Comparison of ENCODE assay signal across 19 cellular contexts in genomic region chr3:188102861-188103547, GRCh38. TPM values are rescaled to one million over a fixed set of nuclear protein-coding genes. Genes with fewer than 3 reads are reported as not detected.
DNase-seq lines count a peak whose midpoint lies in the region; ATAC-seq and TF ChIP-seq lines count a peak whose summit lies in the region.
"Had no signal": no experiment of that assay in that cellular context is flagged by ENCODE, and none has a peak within 500 bp of the region (broad histone marks: within the 10 kb centered on the region; RNA-seq: fewer than 3 reads in every experiment).

No MANE protein-coding gene starts in this region.

- no peak overlapping the region for H3K4me2 ChIP-seq in OCI-LY7 (ENCODE audit: low read length)
- H3K4me2 ChIP-seq: BLaER1 had no signal

- POLR2A ChIA-PET in OCI-LY7 (lab: Charles Lee), result interaction anchor here (0.5 to 1.5 kb wide), 5 partner anchors 9 to 34 kb away, joined by 3 to 5 read pairs (median 4); no protein-coding TSS in a partner anchor
- POLR2A ChIA-PET in naive thymus-derived CD4-positive, alpha-beta T cell (lab: Charles Lee), result no interaction called here

- no peaks in the 10 kb centered on the region for H3K27me3 ChIP-seq in breast epithelium
- H3K27me3 ChIP-seq in naive thymus-derived CD4-positive, alpha-beta T cell (ENCODE audit: control insufficient read depth in 2 of 2, insufficient read depth in 2 of 2, low read length in 2 of 2), result no peaks in the 10 kb centered on the region
- H3K27me3 ChIP-seq: BLaER1 had no signal

- peaks cover 15% of the 10 kb centered on the region for H3K9me3 Mint-ChIP-seq in activated naive CD8-positive, alpha-beta T cell treated with anti-CD3 and anti-CD28 coated beads, Interleukin-2, amount 50 U/mL, for 24 hours
- H3K9me3 Mint-ChIP-seq in activated naive CD8-positive, alpha-beta T cell treated with anti-CD3 and anti-CD28 coated beads for 36 hours, result peaks cover 3% of the 10 kb centered on the region
- peaks cover 0 to 20% (median 0%) of the 10 kb centered on the region in 11 donors for H3K9me3 Mint-ChIP-seq in naive thymus-derived CD4-positive, alpha-beta T cell
- H3K9me3 Mint-ChIP-seq: CD8-positive, alpha-beta T cell had no signal

- peaks cover 19% of the 10 kb centered on the region; the same call in 1 of the 2 replicates for H3K9me3 ChIP-seq in OCI-LY7 (ENCODE audit: low read length)
- H3K9me3 ChIP-seq in breast epithelium, result peaks cover 9 to 10% of the 10 kb centered on the region in 2 donors
- H3K9me3 ChIP-seq in naive thymus-derived CD4-positive, alpha-beta T cell (ENCODE audit: control insufficient read depth in 2 of 3, low read length in 3 of 3), result no peaks in the 10 kb centered on the region

- TF ChIP-seq POLR2A in breast epithelium (IDR thresholded peaks at IDR 0.05), result no peak

- DNase-seq in activated naive CD8-positive, alpha-beta T cell treated with anti-CD3 and anti-CD28 coated beads, Interleukin-2, amount 50 U/mL, for 24 hours, result no peak
- DNase-seq in activated naive CD8-positive, alpha-beta T cell treated with anti-CD3 and anti-CD28 coated beads for 36 hours, result no peak
- no peak for DNase-seq in OCI-LY7 (ENCODE audit: low spot score)
- peak; percentile 20 for DNase-seq in islet precursor cell
- no peak for DNase-seq in breast epithelium (ENCODE audit: low spot score in 2 of 2)
- no peak for DNase-seq in HPDE6-E6E7 (ENCODE audit: extremely low spot score)
- DNase-seq in naive thymus-derived CD4-positive, alpha-beta T cell, result no peak
- DNase-seq: Caco-2; CD4-positive, CD25-positive, alpha-beta regulatory T cell; CD8-positive, alpha-beta T cell; DMS153; DMS79; GF-D8; H7; HCEC 1CT had no signal

- H3K4me3 ChIP-seq in OCI-LY7 (ENCODE audit: low read depth, low read length, poor library complexity, severe bottlenecking) (no peak overlapping the region), breast epithelium (no peak overlapping the region)
- H3K4me3 ChIP-seq in naive thymus-derived CD4-positive, alpha-beta T cell (ENCODE audit: low read length), result no peak overlapping the region
- H3K4me3 ChIP-seq: BLaER1 had no signal

- no peaks in the 10 kb centered on the region for H3K27me3 Mint-ChIP-seq in activated naive CD8-positive, alpha-beta T cell treated with anti-CD3 and anti-CD28 coated beads, Interleukin-2, amount 50 U/mL, for 24 hours
- no peaks in the 10 kb centered on the region for H3K27me3 Mint-ChIP-seq in activated naive CD8-positive, alpha-beta T cell treated with anti-CD3 and anti-CD28 coated beads for 36 hours
- peaks cover 0 to 15% (median 0%) of the 10 kb centered on the region in 5 donors for H3K27me3 Mint-ChIP-seq in naive thymus-derived CD4-positive, alpha-beta T cell
- H3K27me3 Mint-ChIP-seq: B cell had no signal

- no peak for TF ChIP-seq CTCF in OCI-LY7 (conservative IDR thresholded peaks at IDR 0.05; ENCODE audit: low read length)
- no peak for TF ChIP-seq CTCF in breast epithelium (IDR thresholded peaks at IDR 0.05)

- ATAC-seq in activated naive CD8-positive, alpha-beta T cell treated with anti-CD3 and anti-CD28 coated beads, Interleukin-2, amount 50 U/mL, for 24 hours, result no peak
- ATAC-seq in naive thymus-derived CD4-positive, alpha-beta T cell, result no peak
- ATAC-seq: CD8-positive, alpha-beta T cell had no signal

- CTCF ChIA-PET in OCI-LY7 (lab: Charles Lee; ENCODE audit: unreplicated experiment), result no interaction called here
- CTCF ChIA-PET in naive thymus-derived CD4-positive, alpha-beta T cell (lab: Charles Lee), result no interaction called here

- H3K27ac ChIP-seq in OCI-LY7 (ENCODE audit: low read depth, low read length, poor library complexity, severe bottlenecking) (no peak overlapping the region), breast epithelium (no peak overlapping the region)
- H3K27ac ChIP-seq in naive thymus-derived CD4-positive, alpha-beta T cell (ENCODE audit: low read depth, low read length), result no peak overlapping the region
- H3K27ac ChIP-seq: 22Rv1, BLaER1, C4-2B had no signal

- no peaks in the 10 kb centered on the region for H4K20me1 ChIP-seq in OCI-LY7 (ENCODE audit: insufficient read depth, low read length)
- H4K20me1 ChIP-seq: BLaER1 had no signal

- no peaks in the 10 kb centered on the region for H3K9me2 ChIP-seq in OCI-LY7 (ENCODE audit: insufficient read depth, low read length)

- H3K27ac Mint-ChIP-seq in activated naive CD8-positive, alpha-beta T cell treated with anti-CD3 and anti-CD28 coated beads, Interleukin-2, amount 50 U/mL, for 24 hours, result peak overlapping the region; percentile 19
- no peak overlapping the region for H3K27ac Mint-ChIP-seq in activated naive CD8-positive, alpha-beta T cell treated with anti-CD3 and anti-CD28 coated beads for 36 hours
- no peak overlapping the region for H3K27ac Mint-ChIP-seq in naive thymus-derived CD4-positive, alpha-beta T cell
- H3K27ac Mint-ChIP-seq: B cell; CD4-positive, CD25-positive, alpha-beta regulatory T cell; CD8-positive, alpha-beta T cell had no signal

- H2AFZ ChIP-seq in OCI-LY7 (ENCODE audit: low read length), result peak overlapping the region; percentile 12; the same call in 1 of the 2 replicates

- no peaks in the 10 kb centered on the region for H3K4me1 Mint-ChIP-seq in activated naive CD8-positive, alpha-beta T cell treated with anti-CD3 and anti-CD28 coated beads, Interleukin-2, amount 50 U/mL, for 24 hours
- no peaks in the 10 kb centered on the region for H3K4me1 Mint-ChIP-seq in activated naive CD8-positive, alpha-beta T cell treated with anti-CD3 and anti-CD28 coated beads for 36 hours
- H3K4me1 Mint-ChIP-seq in naive thymus-derived CD4-positive, alpha-beta T cell, result peaks cover 0 to 2% (median 0%) of the 10 kb centered on the region in 7 donors
- H3K4me1 Mint-ChIP-seq: CD4-positive, CD25-positive, alpha-beta regulatory T cell had no signal

- BruUV-seq in OCI-LY7 (replicated peaks; lab: Mats Ljungman, UMichigan), result no TSS peak

- no peaks in the 10 kb centered on the region; the same call in 1 of the 2 replicates for H3K36me3 ChIP-seq in OCI-LY7 (ENCODE audit: insufficient read depth, low read length)
- no peaks in the 10 kb centered on the region for H3K36me3 ChIP-seq in breast epithelium
- no peaks in the 10 kb centered on the region for H3K36me3 ChIP-seq in naive thymus-derived CD4-positive, alpha-beta T cell (ENCODE audit: control insufficient read depth in 2 of 3, insufficient read depth in 3 of 3, low read length in 3 of 3)
- H3K36me3 ChIP-seq: BLaER1 had no signal

- peaks cover 26% of the 10 kb centered on the region for H3K4me1 ChIP-seq in OCI-LY7 (ENCODE audit: insufficient read depth, low read length, poor library complexity, severe bottlenecking)
- no peaks in the 10 kb centered on the region for H3K4me1 ChIP-seq in breast epithelium
- H3K4me1 ChIP-seq in naive thymus-derived CD4-positive, alpha-beta T cell (ENCODE audit: control insufficient read depth in 2 of 2, insufficient read depth in 2 of 2, low read length in 2 of 2), result no peaks in the 10 kb centered on the region

- intact Hi-C loops in OCI-LY7 (cut with micrococcal nuclease; ENCODE audit: unreplicated experiment), result no loop called here
- intact Hi-C loops in breast epithelium (cut with DNase I; ENCODE audit: low total_unique reads), result no loop called here
- intact Hi-C loops in naive thymus-derived CD4-positive, alpha-beta T cell (cut with micrococcal nuclease), result no loop called here

- no peaks in the 10 kb centered on the region for H3K79me2 ChIP-seq in OCI-LY7 (ENCODE audit: insufficient read depth, low read depth, low read length)

- H3K36me3 Mint-ChIP-seq in activated naive CD8-positive, alpha-beta T cell treated with anti-CD3 and anti-CD28 coated beads, Interleukin-2, amount 50 U/mL, for 24 hours (ENCODE audit: low read depth), result no peaks in the 10 kb centered on the region
- no peaks in the 10 kb centered on the region for H3K36me3 Mint-ChIP-seq in activated naive CD8-positive, alpha-beta T cell treated with anti-CD3 and anti-CD28 coated beads for 36 hours
- H3K36me3 Mint-ChIP-seq in naive thymus-derived CD4-positive, alpha-beta T cell, result peaks cover 0 to 12% (median 0%) of the 10 kb centered on the region in 5 donors
- H3K36me3 Mint-ChIP-seq: CD4-positive, CD25-positive, alpha-beta regulatory T cell; CD8-positive, alpha-beta T cell had no signal

- no peak overlapping the region for H3K4me3 Mint-ChIP-seq in activated naive CD8-positive, alpha-beta T cell treated with anti-CD3 and anti-CD28 coated beads, Interleukin-2, amount 50 U/mL, for 24 hours
- H3K4me3 Mint-ChIP-seq in activated naive CD8-positive, alpha-beta T cell treated with anti-CD3 and anti-CD28 coated beads for 36 hours, result no peak overlapping the region
- H3K4me3 Mint-ChIP-seq in naive thymus-derived CD4-positive, alpha-beta T cell, result no peak overlapping the region
- H3K4me3 Mint-ChIP-seq: B cell; CD4-positive, CD25-positive, alpha-beta regulatory T cell; CD8-positive, alpha-beta T cell had no signal

RNA-seq across cellular contexts. Expression of gene LPP, which starts 51.0 kb away (rescaled TPM):
- 10 to 100 TPM; 15.0 to 15.3 TPM for total RNA-seq in activated naive CD8-positive, alpha-beta T cell treated with anti-CD3 and anti-CD28 coated beads for 36 hours
- 7.4 and 10.9 TPM in 2 replicates for total RNA-seq in OCI-LY7 (2014; rRNA removed; shearing (Covaris generic))
- 102 and 119 TPM in 2 replicates for total RNA-seq in OCI-LY7 (2022)
- 100 to 1,000 TPM; 135 to 183 (median 147) TPM for total RNA-seq in breast epithelium
- 10 to 100 TPM; 12.5 to 95.2 (median 52.3) TPM for total RNA-seq in naive thymus-derived CD4-positive, alpha-beta T cell
- 10 to 100 TPM; 10.3 to 12.1 TPM for polyA plus RNA-seq in naive thymus-derived CD4-positive, alpha-beta T cell
